ENCODE assay signal across 16 cellular contexts in the genomic region with DNA sequence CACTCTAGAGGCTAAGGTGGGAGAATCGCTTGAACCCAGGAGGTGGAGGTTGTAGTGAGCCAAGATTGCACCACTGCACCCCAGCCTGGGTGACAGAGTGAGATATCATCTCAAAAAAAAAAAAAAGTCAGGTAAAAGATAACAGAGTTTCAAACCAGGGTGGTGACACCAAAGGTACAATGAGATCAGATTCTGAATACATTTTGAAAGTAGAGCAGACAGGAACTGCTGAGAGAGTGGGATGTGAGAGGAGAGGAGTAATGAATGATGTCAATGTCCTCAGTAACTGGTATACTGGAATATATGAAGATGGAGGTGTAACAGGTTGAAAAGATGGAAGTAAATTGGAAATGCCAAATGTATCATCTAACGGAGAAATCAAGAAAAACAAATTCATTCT.
A peak's percentile ranks its signal among the peaks of the same experiment; 100 is the strongest.
DNase-seq lines count a peak whose midpoint lies in the region; ATAC-seq lines count a peak whose summit lies in the region.
"Had no signal": no experiment of that assay in that cellular context is flagged by ENCODE, and none has a peak within 500 bp of the region (broad histone marks: within the 10 kb centered on the region; RNA-seq: fewer than 3 reads in every experiment).

No MANE protein-coding gene starts in this region.

- H3K4me3 ChIP-seq in BLaER1, result no peak overlapping the region
- H3K4me3 ChIP-seq: GM23338, K562 had no signal

- no peaks in the 10 kb centered on the region for H3K27me3 Mint-ChIP-seq in activated CD4-positive, alpha-beta memory T cell treated with anti-CD3 and anti-CD28 coated beads for 36 hours
- H3K27me3 Mint-ChIP-seq in activated CD4-positive, alpha-beta memory T cell treated with anti-CD3 and anti-CD28 coated beads, Interleukin-2, amount 10 ng/mL, durations not matched to agents 7 days and 5 days, result no peaks in the 10 kb centered on the region
- H3K27me3 Mint-ChIP-seq in activated T-cell treated with anti-CD3 and anti-CD28 coated beads, Interleukin-2, amount 50 U/mL, for 72 hours (ENCODE audit: low read depth), result no peaks in the 10 kb centered on the region
- H3K27me3 Mint-ChIP-seq in naive B cell (no peaks in the 10 kb centered on the region), T-helper 17 cell (no peaks in the 10 kb centered on the region)

- POLR2A ChIA-PET in activated CD4-positive, alpha-beta memory T cell treated with anti-CD3 and anti-CD28 coated beads for 36 hours (lab: Charles Lee), result no interaction called here
- POLR2A ChIA-PET in activated CD4-positive, alpha-beta memory T cell treated with anti-CD3 and anti-CD28 coated beads, Interleukin-2, amount 10 ng/mL, durations not matched to agents 7 days and 5 days (lab: Charles Lee), result no interaction called here

- H3K4me2 ChIP-seq in BLaER1, result peak overlapping the region; percentile 41
- H3K4me2 ChIP-seq: GM23338 had no signal

- H3K9me3 Mint-ChIP-seq in activated CD4-positive, alpha-beta memory T cell treated with anti-CD3 and anti-CD28 coated beads for 36 hours, result no peaks in the 10 kb centered on the region
- no peaks in the 10 kb centered on the region for H3K9me3 Mint-ChIP-seq in activated CD4-positive, alpha-beta memory T cell treated with anti-CD3 and anti-CD28 coated beads, Interleukin-2, amount 10 ng/mL, durations not matched to agents 7 days and 5 days
- no peaks in the 10 kb centered on the region for H3K9me3 Mint-ChIP-seq in activated T-cell treated with anti-CD3 and anti-CD28 coated beads, Interleukin-2, amount 50 U/mL, for 72 hours
- H3K9me3 Mint-ChIP-seq in naive B cell, result peaks cover 0 to 3% (median 0%) of the 10 kb centered on the region in 7 donors
- H3K9me3 Mint-ChIP-seq: CD8-positive, alpha-beta T cell; GM23338 had no signal

- peaks cover 45% of the 10 kb centered on the region for H3K4me1 Mint-ChIP-seq in activated CD4-positive, alpha-beta memory T cell treated with anti-CD3 and anti-CD28 coated beads for 36 hours (ENCODE audit: low read depth)
- peaks cover 27% of the 10 kb centered on the region for H3K4me1 Mint-ChIP-seq in activated CD4-positive, alpha-beta memory T cell treated with anti-CD3 and anti-CD28 coated beads, Interleukin-2, amount 10 ng/mL, durations not matched to agents 7 days and 5 days
- H3K4me1 Mint-ChIP-seq in activated T-cell treated with anti-CD3 and anti-CD28 coated beads, Interleukin-2, amount 50 U/mL, for 72 hours (ENCODE audit: low read depth), result peaks cover 54% of the 10 kb centered on the region
- H3K4me1 Mint-ChIP-seq in naive B cell, result peaks cover 41 to 71% (median 56%) of the 10 kb centered on the region in 3 donors
- H3K4me1 Mint-ChIP-seq in T-helper 17 cell, result peaks cover 24% of the 10 kb centered on the region
- H3K4me1 Mint-ChIP-seq: GM23338 had no signal

- no peaks in the 10 kb centered on the region for H4K20me1 ChIP-seq in BLaER1

- H3K9me3 ChIP-seq in BLaER1, result no peaks in the 10 kb centered on the region
- no peaks in the 10 kb centered on the region for H3K9me3 ChIP-seq in T-helper 17 cell (ENCODE audit: control insufficient read depth, low read length, poor library complexity, severe bottlenecking)

- H3K9ac ChIP-seq in BLaER1, result no peak overlapping the region

- CTCF ChIA-PET in activated CD4-positive, alpha-beta memory T cell treated with anti-CD3 and anti-CD28 coated beads for 36 hours (lab: Charles Lee), result interaction anchor here (0.7 to 1.0 kb wide), 2 partner anchors 16 to 32 kb away, joined by 3 read pairs; no protein-coding TSS in a partner anchor
- CTCF ChIA-PET in activated CD4-positive, alpha-beta memory T cell treated with anti-CD3 and anti-CD28 coated beads, Interleukin-2, amount 10 ng/mL, durations not matched to agents 7 days and 5 days (lab: Charles Lee), result no interaction called here

- peaks cover 86% of the 10 kb centered on the region for H3K4me1 ChIP-seq in BLaER1

- peak overlapping the region; percentile 13 for H3K27ac Mint-ChIP-seq in activated CD4-positive, alpha-beta memory T cell treated with anti-CD3 and anti-CD28 coated beads for 36 hours
- no peak overlapping the region for H3K27ac Mint-ChIP-seq in activated CD4-positive, alpha-beta memory T cell treated with anti-CD3 and anti-CD28 coated beads, Interleukin-2, amount 10 ng/mL, durations not matched to agents 7 days and 5 days
- H3K27ac Mint-ChIP-seq in activated T-cell treated with anti-CD3 and anti-CD28 coated beads, Interleukin-2, amount 50 U/mL, for 72 hours, result peak overlapping the region; percentile 11
- H3K27ac Mint-ChIP-seq in naive B cell (peak overlapping the region in 5 of 6 donors; percentile 5 to 42 (median 14)), T-helper 17 cell (no peak overlapping the region)
- H3K27ac Mint-ChIP-seq: CD8-positive, alpha-beta T cell; GM23338 had no signal

- DNase-seq in activated CD4-positive, alpha-beta memory T cell treated with anti-CD3 and anti-CD28 coated beads for 36 hours, result peak; percentile 36
- no peak for DNase-seq in activated CD4-positive, alpha-beta memory T cell treated with anti-CD3 and anti-CD28 coated beads, Interleukin-2, amount 10 ng/mL, durations not matched to agents 7 days and 5 days
- peak; percentile 14 to 17 for DNase-seq in activated T-cell treated with anti-CD3 and anti-CD28 coated beads, Interleukin-2, amount 50 U/mL, for 72 hours
- no peak for DNase-seq in naive B cell
- no peak for DNase-seq in cerebellar nuclear complex (lab: John Stamatoyannopoulos, UW)
- DNase-seq in T-helper 17 cell, result no peak
- no peak for DNase-seq in glomerular visceral epithelial cell (ENCODE audit: extremely low spot score)
- DNase-seq: CD8-positive, alpha-beta T cell; DMS79; NCI-H1417; NCI-H1930; NCI-H69 had no signal

- peaks cover 26% of the 10 kb centered on the region for H3K36me3 Mint-ChIP-seq in activated CD4-positive, alpha-beta memory T cell treated with anti-CD3 and anti-CD28 coated beads for 36 hours
- peaks cover 16% of the 10 kb centered on the region for H3K36me3 Mint-ChIP-seq in activated CD4-positive, alpha-beta memory T cell treated with anti-CD3 and anti-CD28 coated beads, Interleukin-2, amount 10 ng/mL, durations not matched to agents 7 days and 5 days (ENCODE audit: low read depth)
- peaks cover 7 to 16% of the 10 kb centered on the region in 2 donors for H3K36me3 Mint-ChIP-seq in activated T-cell treated with anti-CD3 and anti-CD28 coated beads, Interleukin-2, amount 50 U/mL, for 72 hours (ENCODE audit: insufficient read depth in 2 of 2)
- H3K36me3 Mint-ChIP-seq in naive B cell (peaks cover 9 to 20% of the 10 kb centered on the region in 2 donors), T-helper 17 cell (ENCODE audit: low read depth) (peaks cover 12% of the 10 kb centered on the region)

- no peak overlapping the region for H3K4me3 Mint-ChIP-seq in activated CD4-positive, alpha-beta memory T cell treated with anti-CD3 and anti-CD28 coated beads for 36 hours
- no peak overlapping the region for H3K4me3 Mint-ChIP-seq in activated CD4-positive, alpha-beta memory T cell treated with anti-CD3 and anti-CD28 coated beads, Interleukin-2, amount 10 ng/mL, durations not matched to agents 7 days and 5 days
- peak overlapping the region; percentile 16 to 41 for H3K4me3 Mint-ChIP-seq in activated T-cell treated with anti-CD3 and anti-CD28 coated beads, Interleukin-2, amount 50 U/mL, for 72 hours
- peak overlapping the region in 3 of 8 donors; percentile 1 to 16 (median 5) for H3K4me3 Mint-ChIP-seq in naive B cell
- H3K4me3 Mint-ChIP-seq in T-helper 17 cell, result no peak overlapping the region
- H3K4me3 Mint-ChIP-seq: CD8-positive, alpha-beta T cell; GM23338 had no signal

- peak; percentile 90 to 95 for ATAC-seq in activated T-cell treated with anti-CD3 and anti-CD28 coated beads, Interleukin-2, amount 50 U/mL, for 72 hours (replicated peaks in 1 of 2)
- ATAC-seq in naive B cell (ENCODE audit: low read depth in 2 of 2) (no peak), T-helper 17 cell (no peak)
- ATAC-seq: CD8-positive, alpha-beta T cell; GM23338; HCT116; K562 had no signal

- H3K27ac ChIP-seq in BLaER1, result no peak overlapping the region

- H3K27me3 ChIP-seq in BLaER1, result no peaks in the 10 kb centered on the region

- intact Hi-C loops in activated CD4-positive, alpha-beta memory T cell treated with anti-CD3 and anti-CD28 coated beads for 36 hours (cut with micrococcal nuclease), result loop anchor here (1.0 to 2.0 kb wide), 5 partner anchors 57 to 137 kb away; no protein-coding TSS in a partner anchor

- peaks cover 27% of the 10 kb centered on the region for H3K36me3 ChIP-seq in BLaER1

Comparison
In these comparisons a context has a peak if more than half of its experiments do, and no peak if none do; other contexts are left out.
1. DNase-seq: peak in activated CD4-positive, alpha-beta memory T cell treated with anti-CD3 and anti-CD28 coated beads for 36 hours (single experiment) and activated T-cell treated with anti-CD3 and anti-CD28 coated beads, Interleukin-2, amount 50 U/mL, for 72 hours (2 of 2); none in activated CD4-positive, alpha-beta memory T cell treated with anti-CD3 and anti-CD28 coated beads, Interleukin-2, amount 10 ng/mL, durations not matched to agents 7 days and 5 days (single experiment), naive B cell (single experiment), cerebellar nuclear complex (0 of 2), T-helper 17 cell (0 of 3) and glomerular visceral epithelial cell (single experiment).
2. H3K27ac Mint-ChIP-seq: peak in activated CD4-positive, alpha-beta memory T cell treated with anti-CD3 and anti-CD28 coated beads for 36 hours (single experiment), activated T-cell treated with anti-CD3 and anti-CD28 coated beads, Interleukin-2, amount 50 U/mL, for 72 hours (single experiment) and naive B cell (5 of 6); none in activated CD4-positive, alpha-beta memory T cell treated with anti-CD3 and anti-CD28 coated beads, Interleukin-2, amount 10 ng/mL, durations not matched to agents 7 days and 5 days (single experiment) and T-helper 17 cell (single experiment).
3. H3K4me3 Mint-ChIP-seq: peak in activated T-cell treated with anti-CD3 and anti-CD28 coated beads, Interleukin-2, amount 50 U/mL, for 72 hours (2 of 2); none in activated CD4-positive, alpha-beta memory T cell treated with anti-CD3 and anti-CD28 coated beads for 36 hours (single experiment), activated CD4-positive, alpha-beta memory T cell treated with anti-CD3 and anti-CD28 coated beads, Interleukin-2, amount 10 ng/mL, durations not matched to agents 7 days and 5 days (single experiment) and T-helper 17 cell (single experiment).
4. ATAC-seq: peak in activated T-cell treated with anti-CD3 and anti-CD28 coated beads, Interleukin-2, amount 50 U/mL, for 72 hours (2 of 2); none in naive B cell (0 of 2) and T-helper 17 cell (single experiment).